In genomic region chr5:180830253-180831138, GRCh38 we compare ENCODE assay signal across 8 cellular contexts. TPM values are rescaled to one million over a fixed set of nuclear protein-coding genes. Genes with fewer than 3 reads are reported as not detected.
DNase-seq lines count a peak whose midpoint lies in the region; ATAC-seq, FAIRE-seq and TF ChIP-seq lines count a peak whose summit lies in the region.

No MANE protein-coding gene starts in this region.

- H3K4me3 ChIP-seq in pancreas (peak overlapping the region; percentile 76 to 90 (median 86)), upper lobe of left lung (peak overlapping the region; percentile 60 to 90 (median 82))

- ATAC-seq in GM18870 (IDR thresholded peaks at IDR 0.05; ENCODE audit: unreplicated experiment) = peak; percentile 22
- peak; percentile 30 for ATAC-seq in HG03108 (IDR thresholded peaks at IDR 0.05; ENCODE audit: unreplicated experiment)
- ATAC-seq in pancreas = peak; percentile 64 to 77 (median 70)
- ATAC-seq in upper lobe of left lung (ENCODE audit: low FRiP score in 2 of 2) = peak; percentile 82 to 83

- peak in 3 of 4 donors; percentile 19 to 65 (median 50) for TF ChIP-seq POLR2A in upper lobe of left lung (IDR thresholded peaks at IDR 0.05)

- WGBS in pancreas, 2 donors = 14 to 17% methylated on average over 34 to 35 of the region's 35 CpGs
- 20 to 28% methylated on average over 25 to 35 of the region's 35 CpGs for WGBS in upper lobe of left lung, 2 donors

- intact Hi-C loops in pancreas (cut with DNase I) = no loop called here

- H3K9me3 ChIP-seq in pancreas = no peaks in the 10 kb centered on the region
- H3K9me3 ChIP-seq in upper lobe of left lung = no peaks in the 10 kb centered on the region

- no peak for FAIRE-seq in pancreas (lab: Jason Lieb, UNC)

- H3K27ac ChIP-seq in pancreas (peak overlapping the region; percentile 92 to 99 (median 96)), upper lobe of left lung (peak overlapping the region; percentile 98 to 99 (median 98))

- TF ChIP-seq CTCF in pancreas (IDR thresholded peaks at IDR 0.05) (no peak), upper lobe of left lung (IDR thresholded peaks at IDR 0.05) (no peak)

- H3K4me1 ChIP-seq in pancreas (peaks cover 18 to 31% (median 27%) of the 10 kb centered on the region in 3 donors), upper lobe of left lung (peaks cover 31 to 54% (median 46%) of the 10 kb centered on the region in 4 donors)

- no peaks in the 10 kb centered on the region for H3K36me3 ChIP-seq in pancreas
- H3K36me3 ChIP-seq in upper lobe of left lung = peaks cover 3 to 15% (median 6%) of the 10 kb centered on the region in 4 donors

- H3K27me3 ChIP-seq in pancreas (no peaks in the 10 kb centered on the region), upper lobe of left lung (no peaks in the 10 kb centered on the region)

- peak; percentile 57 for DNase-seq in AG08396 (ENCODE audit: low spot score)
- peak; percentile 77 for DNase-seq in OCI-M1 (lab: John Stamatoyannopoulos, UW)
- peak; percentile 42 to 72 (median 63) for DNase-seq in activated naive CD4-positive, alpha-beta T cell (lab: John Stamatoyannopoulos, UW)
- DNase-seq in globus pallidus (ENCODE audit: low spot score) = peak; percentile 65
- peak in 5 of 6 donors; percentile 68 to 89 (median 76) for DNase-seq in pancreas
- peak in 1 of 2 donors; percentile 83 for DNase-seq in upper lobe of left lung

- no peak for TF ChIP-seq EP300 in upper lobe of left lung (IDR thresholded peaks at IDR 0.05)

RNA-seq across cellular contexts. Expression of gene MGAT1, which starts 27.9 kb away (rescaled TPM):
- total RNA-seq in pancreas (10 to 100 TPM; 53.4 to 96.3 (median 76.2) TPM), upper lobe of left lung (100 to 1,000 TPM; 148 to 392 (median 277) TPM)
- 10 to 100 TPM; 58.8 to 62.9 TPM for polyA plus RNA-seq in pancreas

RNA-seq across cellular contexts. Expression of gene ZFP62, which starts 30.6 kb away (rescaled TPM):
- 10 to 100 TPM; 10.4 to 23.9 (median 13.0) TPM for total RNA-seq in pancreas
- polyA plus RNA-seq in pancreas = 10 to 100 TPM; 15.1 to 18.2 TPM
- 10 to 100 TPM; 19.6 to 41.2 (median 26.1) TPM for total RNA-seq in upper lobe of left lung

Comparison
In these comparisons a context has a peak if more than half of its experiments do, and no peak if none do; other contexts are left out.
1. ATAC-seq: peak in every context shown above with its lines; median percentile 82 in upper lobe of left lung; 70 in pancreas; 30 in HG03108; 22 in GM18870.